Comparison of ENCODE assay signal across 8 cellular contexts in genomic region chr7:87933953-87934698, GRCh38. TPM values are rescaled to one million over a fixed set of nuclear protein-coding genes. Genes with fewer than 3 reads are reported as not detected.
DNase-seq lines count a peak whose midpoint lies in the region; ATAC-seq and TF ChIP-seq lines count a peak whose summit lies in the region.

A gene with protein sequence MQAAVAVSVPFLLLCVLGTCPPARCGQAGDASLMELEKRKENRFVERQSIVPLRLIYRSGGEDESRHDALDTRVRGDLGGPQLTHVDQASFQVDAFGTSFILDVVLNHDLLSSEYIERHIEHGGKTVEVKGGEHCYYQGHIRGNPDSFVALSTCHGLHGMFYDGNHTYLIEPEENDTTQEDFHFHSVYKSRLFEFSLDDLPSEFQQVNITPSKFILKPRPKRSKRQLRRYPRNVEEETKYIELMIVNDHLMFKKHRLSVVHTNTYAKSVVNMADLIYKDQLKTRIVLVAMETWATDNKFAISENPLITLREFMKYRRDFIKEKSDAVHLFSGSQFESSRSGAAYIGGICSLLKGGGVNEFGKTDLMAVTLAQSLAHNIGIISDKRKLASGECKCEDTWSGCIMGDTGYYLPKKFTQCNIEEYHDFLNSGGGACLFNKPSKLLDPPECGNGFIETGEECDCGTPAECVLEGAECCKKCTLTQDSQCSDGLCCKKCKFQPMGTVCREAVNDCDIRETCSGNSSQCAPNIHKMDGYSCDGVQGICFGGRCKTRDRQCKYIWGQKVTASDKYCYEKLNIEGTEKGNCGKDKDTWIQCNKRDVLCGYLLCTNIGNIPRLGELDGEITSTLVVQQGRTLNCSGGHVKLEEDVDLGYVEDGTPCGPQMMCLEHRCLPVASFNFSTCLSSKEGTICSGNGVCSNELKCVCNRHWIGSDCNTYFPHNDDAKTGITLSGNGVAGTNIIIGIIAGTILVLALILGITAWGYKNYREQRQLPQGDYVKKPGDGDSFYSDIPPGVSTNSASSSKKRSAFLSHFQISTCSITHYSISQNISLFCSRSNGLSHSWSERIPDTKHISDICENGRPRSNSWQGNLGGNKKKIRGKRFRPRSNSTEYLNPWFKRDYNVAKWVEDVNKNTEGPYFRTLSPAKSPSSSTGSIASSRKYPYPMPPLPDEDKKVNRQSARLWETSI (plus strand): TSS chr7:87934251. CDS start chr7:87934466, 215 bp downstream.

- peaks cover 14% of the 10 kb centered on the region for H3K27me3 ChIP-seq in H7 (ENCODE audit: control insufficient read depth, insufficient read depth, low read length)
- H3K27me3 ChIP-seq in foreskin keratinocyte = peaks cover 72% of the 10 kb centered on the region
- no peaks in the 10 kb centered on the region for H3K27me3 ChIP-seq in neuron (ENCODE audit: insufficient read depth, low read length)

- peak; percentile 88 for ATAC-seq in foreskin keratinocyte

- no peaks in the 10 kb centered on the region for H3K9me3 ChIP-seq in neuron (ENCODE audit: low read length)

- H3K36me3 ChIP-seq in H7 (replicated peaks; ENCODE audit: control insufficient read depth, insufficient read depth, low read length) = no peaks in the 10 kb centered on the region
- peaks cover 3% of the 10 kb centered on the region for H3K36me3 ChIP-seq in neuron (ENCODE audit: insufficient read depth, low read length)

- peak within 1 kb of the TSS; percentile 96 for H2AFZ ChIP-seq in neuron (ENCODE audit: low read depth, low read length)

- H3K4me1 ChIP-seq in foreskin keratinocyte = no peaks in the 10 kb centered on the region
- peaks cover 5% of the 10 kb centered on the region for H3K4me1 ChIP-seq in neuron (ENCODE audit: insufficient read depth, low read length)

- H3K27ac ChIP-seq in foreskin keratinocyte = no peak within 1 kb of the TSS

- DNase-seq in G401 (ENCODE audit: low spot score) (peak; percentile 97), H7 (peak; percentile 89), LoVo (ENCODE audit: low spot score) (peak; percentile 93), activated gamma-delta T cell (lab: John Stamatoyannopoulos, UW) (peak; percentile 73), foreskin keratinocyte (peak; percentile 19 to 35), stromal cell of bone marrow (ENCODE audit: low read depth) (peak; percentile 61)

- peak; percentile 91 for TF ChIP-seq POLR2A in Raji (IDR thresholded peaks at IDR 0.05; ENCODE audit: insufficient read depth, low read depth, low read length)

- in situ Hi-C loops in G401 (cut with HindIII; ENCODE audit: low sequenced_read_pairs) = no loop called here

- peak; percentile 2 for TF ChIP-seq CTCF in foreskin keratinocyte (conservative IDR thresholded peaks at IDR 0.05)

- H3K4me3 ChIP-seq in H7 (ENCODE audit: insufficient read depth, low read depth, low read length) (peak within 1 kb of the TSS; percentile 86), neuron (ENCODE audit: low read length) (peak within 1 kb of the TSS; percentile 95)

RNA-seq across cellular contexts. Expression of the gene that starts here (rescaled TPM):
- total RNA-seq in G401 (2014; rRNA removed; shearing (Covaris generic)) = 3.9 and 5.5 TPM in 2 replicates
- total RNA-seq in H7 (2014; rRNA removed; shearing (Covaris generic)) = 2.1 and 4.8 TPM in 2 replicates
- 0.07 and 0.21 TPM in 2 replicates for total RNA-seq in foreskin keratinocyte
- 0.01 and 0.08 TPM in 2 replicates for polyA plus RNA-seq in foreskin keratinocyte

Comparison
In these comparisons a context has a peak if more than half of its experiments do, and no peak if none do; other contexts are left out.
1. Peak in DNase-seq and ATAC-seq in foreskin keratinocyte; RNA of the gene not detected or under 1 TPM.
2. DNase-seq: peak in every context shown above with its lines; median percentile 97 in G401; 93 in LoVo; 89 in H7; 73 in activated gamma-delta T cell; 61 in stromal cell of bone marrow; 27 in foreskin keratinocyte.